8 cellular contexts compared by ENCODE assay signal in the genomic region with DNA sequence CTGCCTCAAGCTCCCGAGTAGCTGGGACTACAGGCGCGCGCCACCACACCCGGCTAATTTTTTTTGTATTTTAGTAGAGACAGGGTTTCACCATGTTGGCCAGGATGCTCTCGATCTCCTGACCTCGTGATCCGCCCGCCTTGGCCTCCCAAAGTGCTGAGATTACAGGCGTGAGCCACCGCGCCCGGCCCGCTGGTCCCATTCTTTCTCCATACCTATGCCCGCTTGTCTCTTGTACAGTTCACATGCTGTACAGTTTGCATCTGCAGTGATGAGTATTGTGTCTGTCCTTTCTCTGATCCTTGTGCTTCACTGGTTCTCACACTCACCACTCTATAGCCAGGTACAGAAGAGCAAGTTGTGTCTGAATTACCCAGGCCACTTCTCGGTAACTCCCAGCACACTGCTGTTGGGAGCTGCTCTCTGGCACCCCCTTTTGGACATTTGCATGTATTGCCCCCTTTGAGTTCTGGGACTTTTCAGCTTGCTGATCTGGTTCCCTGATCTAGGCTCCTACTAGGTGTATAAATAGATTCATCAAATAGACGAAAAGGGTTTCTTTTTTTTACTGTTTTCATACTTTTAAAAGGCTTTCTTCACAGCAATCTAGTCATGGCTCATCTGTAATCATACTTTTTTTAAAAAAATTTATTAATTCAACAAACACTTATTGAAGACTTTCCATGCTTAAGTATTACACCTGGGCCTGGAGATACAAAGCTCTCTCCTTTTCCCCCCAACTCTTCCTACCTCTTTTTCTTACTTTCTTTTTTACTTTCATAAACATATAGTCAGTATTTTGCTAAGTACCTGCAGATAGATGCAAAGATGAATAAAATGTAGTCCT. TPM values are rescaled to one million over a fixed set of nuclear protein-coding genes. Genes with fewer than 3 reads are reported as not detected.
DNase-seq lines count a peak whose midpoint lies in the region; ATAC-seq and TF ChIP-seq lines count a peak whose summit lies in the region.

No MANE protein-coding gene starts in this region.

- peaks cover 27 to 38% (median 30%) of the 10 kb centered on the region in 3 donors for H3K4me1 Mint-ChIP-seq in T-cell

- POLR2A ChIA-PET in T-cell (lab: Charles Lee), result interaction anchor here in 1 of 2 donors (0.5 to 0.7 kb wide), 4 partner anchors 9 to 710 kb away, joined by 3 read pairs; no protein-coding TSS in a partner anchor

- H3K4me3 Mint-ChIP-seq in T-cell, result peak overlapping the region in 1 of 3 donors; percentile 42

- peak; percentile 17 to 60 (median 39) for TF ChIP-seq CTCF in gastrocnemius medialis (IDR thresholded peaks at IDR 0.05 in 4 of 5, conservative IDR thresholded peaks at IDR 0.05 in 1 of 5)

- H3K36me3 Mint-ChIP-seq in T-cell, result peaks cover 24% of the 10 kb centered on the region

- H3K9me3 ChIP-seq in adipocyte (ENCODE audit: control insufficient read depth, low read length) (no peaks in the 10 kb centered on the region), gastrocnemius medialis (no peaks in the 10 kb centered on the region)

- H3K27me3 ChIP-seq in adipocyte (replicated peaks; ENCODE audit: control insufficient read depth, insufficient read depth, low read length) (peaks cover 10% of the 10 kb centered on the region), gastrocnemius medialis (no peaks in the 10 kb centered on the region)

- TF ChIP-seq POLR2A in gastrocnemius medialis (IDR thresholded peaks at IDR 0.05), result no peak

- H3K4me1 ChIP-seq in adipocyte (ENCODE audit: control insufficient read depth, insufficient read depth, low read length) (no peaks in the 10 kb centered on the region), gastrocnemius medialis (no peaks in the 10 kb centered on the region)

- H3K9me3 Mint-ChIP-seq in T-cell, result no peaks in the 10 kb centered on the region

- no peak overlapping the region for H3K4me3 ChIP-seq in adipocyte (ENCODE audit: low read length)
- no peak overlapping the region for H3K4me3 ChIP-seq in gastrocnemius medialis

- no peak overlapping the region for H3K27ac ChIP-seq in gastrocnemius medialis

- peak; percentile 37 for DNase-seq in DMS 273 treated with DMSO at 0.1 percent for 48 hours (lab: John Stamatoyannopoulos, UW)
- DNase-seq in NCI-H1092 (lab: John Stamatoyannopoulos, UW), result peak; percentile 65
- DNase-seq in T-cell, result peak; percentile 51 to 76 (median 66)
- DNase-seq in adipocyte (ENCODE audit: low read depth), result peak; percentile 82
- DNase-seq in left ventricle myocardium superior, result no peak
- peak; percentile 12 to 19 for DNase-seq in gastrocnemius medialis
- no peak for DNase-seq in 8988T

- ATAC-seq in GM21825 (IDR thresholded peaks at IDR 0.05; ENCODE audit: unreplicated experiment), result peak; percentile 77
- ATAC-seq in T-cell (replicated peaks in 1 of 4), result peak; percentile 83 to 92 (median 87)
- peak; percentile 53 for ATAC-seq in left ventricle myocardium superior
- no peak for ATAC-seq in gastrocnemius medialis

- CTCF ChIA-PET in T-cell (lab: Charles Lee), result interaction anchor here (0.5 to 3.0 kb wide), 28 partner anchors 10 to 534 kb away, joined by 3 to 28 read pairs (median 4); no protein-coding TSS in a partner anchor

- intact Hi-C loops in left ventricle myocardium superior (cut with micrococcal nuclease), result loop anchor here (10.0 kb wide), 1 partner anchor 186 kb away; no protein-coding TSS in a partner anchor
- intact Hi-C loops in gastrocnemius medialis (cut with DNase I; ENCODE audit: low total_unique reads), result no loop called here

- no peak overlapping the region for H3K9ac ChIP-seq in adipocyte (ENCODE audit: low read length)

- H3K27ac Mint-ChIP-seq in T-cell, result peak overlapping the region; percentile 44 to 62

- no peaks in the 10 kb centered on the region for H3K36me3 ChIP-seq in adipocyte (ENCODE audit: control insufficient read depth, insufficient read depth, low read length, severe bottlenecking)
- H3K36me3 ChIP-seq in gastrocnemius medialis, result no peaks in the 10 kb centered on the region

- in situ Hi-C loops in gastrocnemius medialis (cut with MboI; ENCODE audit: low sequenced_read_pairs in 4 of 4), result no loop called here

- no peaks in the 10 kb centered on the region for H3K27me3 Mint-ChIP-seq in T-cell

RNA-seq across cellular contexts. Expression of a gene that starts 53.5 kb away (rescaled TPM):
- total RNA-seq in T-cell, result 10 to 100 TPM; 13.0 to 78.5 (median 27.5) TPM
- 2.4 TPM for total RNA-seq in left ventricle myocardium superior
- 1 to 10 TPM in 3 of 4 donors, under 1 TPM in 1; 0.17 to 1.8 (median 1.6) TPM for total RNA-seq in gastrocnemius medialis

Comparison
In these comparisons a context has a peak if more than half of its experiments do, and no peak if none do; other contexts are left out.
1. DNase-seq: peak in DMS 273 treated with DMSO at 0.1 percent for 48 hours (single experiment), NCI-H1092 (single experiment), T-cell (34 of 34), adipocyte (single experiment) and gastrocnemius medialis (2 of 2); none in left ventricle myocardium superior (single experiment) and 8988T (single experiment).
2. ATAC-seq: peak in GM21825 (single experiment), T-cell (4 of 4) and left ventricle myocardium superior (single experiment); none in gastrocnemius medialis (0 of 2).